Comparison of ENCODE assay signal across 22 cellular contexts in the genomic region with DNA sequence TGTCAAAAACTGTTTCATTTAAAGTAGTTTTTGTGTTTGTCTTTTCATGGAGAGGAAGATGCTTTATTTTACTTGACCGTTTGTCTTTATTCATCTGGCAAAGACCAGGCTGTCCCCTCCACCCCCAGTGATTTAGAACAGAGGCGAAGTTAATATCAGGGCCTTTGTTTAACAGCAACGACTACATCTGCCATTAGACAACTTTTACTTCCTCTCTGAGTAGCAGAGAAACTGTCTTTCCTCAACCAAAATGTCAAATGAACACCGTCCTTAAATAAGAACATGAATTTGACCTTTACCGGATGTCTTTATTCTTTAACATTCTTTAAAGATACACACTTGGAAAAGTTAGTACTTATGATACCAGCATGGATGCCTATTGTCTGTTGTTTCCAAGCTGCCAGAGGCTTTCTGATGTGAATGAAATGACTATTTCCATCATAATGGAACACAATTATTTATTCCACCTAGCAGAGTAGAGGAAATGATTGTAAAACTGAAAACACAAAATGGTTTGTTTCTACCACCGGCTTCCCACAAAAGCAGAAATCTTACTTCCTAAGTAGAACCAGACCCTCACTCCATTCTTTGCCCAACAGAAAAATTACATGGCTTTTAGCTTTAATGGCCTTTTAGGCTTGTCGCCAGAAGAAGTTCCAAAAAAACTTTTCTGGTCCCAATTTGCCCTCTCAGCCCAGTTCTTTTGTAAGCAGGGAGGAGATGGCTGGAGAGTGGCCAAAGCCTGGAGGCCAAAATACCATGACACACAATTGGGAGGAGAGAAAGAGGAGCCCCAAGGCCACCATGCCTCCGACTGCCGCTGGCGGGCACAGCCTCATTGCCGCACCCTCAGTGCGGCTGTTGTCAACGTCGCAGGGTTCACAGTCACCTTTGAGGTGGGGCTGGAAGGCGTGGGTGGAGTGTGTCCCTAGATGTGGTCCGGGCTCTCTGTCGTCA.
DNase-seq lines count a peak whose midpoint lies in the region; ATAC-seq and TF ChIP-seq lines count a peak whose summit lies in the region.
"Had no signal": no experiment of that assay in that cellular context is flagged by ENCODE, and none has a peak within 500 bp of the region (broad histone marks: within the 10 kb centered on the region; RNA-seq: fewer than 3 reads in every experiment).

No MANE protein-coding gene starts in this region.

- peaks cover 33% of the 10 kb centered on the region for H3K4me1 Mint-ChIP-seq in GM23338
- peaks cover 42% of the 10 kb centered on the region for H3K4me1 Mint-ChIP-seq in neural crest cell
- H3K4me1 Mint-ChIP-seq in activated naive CD4-positive, alpha-beta T cell treated with anti-CD3 and anti-CD28 coated beads, Interleukin-2, amount 10 ng/mL, durations not matched to agents 7 days and 5 days = no peaks in the 10 kb centered on the region
- H3K4me1 Mint-ChIP-seq: CD14-positive monocyte had no signal

- in situ Hi-C loops in mammary epithelial cell (cut with MboI; ENCODE audit: low sequenced_read_pairs in 2 of 2) = no loop called here

- H2AFZ ChIP-seq in GM23338 = peak overlapping the region; percentile 74
- H2AFZ ChIP-seq in mammary epithelial cell (ENCODE audit: low read depth, low read length) = peak overlapping the region; percentile 6

- ATAC-seq in GM23338 (peak; percentile 62), HG03108 (IDR thresholded peaks at IDR 0.05; ENCODE audit: unreplicated experiment) (no peak), HG02840 (IDR thresholded peaks at IDR 0.05; ENCODE audit: low FRiP score, unreplicated experiment) (no peak)
- ATAC-seq: heart left ventricle, Right ventricle myocardium inferior had no signal

- H3K79me2 ChIP-seq in GM23338 (replicated peaks; ENCODE audit: insufficient read depth) (no peaks in the 10 kb centered on the region), mammary epithelial cell (ENCODE audit: insufficient read depth, low read length) (no peaks in the 10 kb centered on the region)

- intact Hi-C loops in mammary epithelial cell (cut with micrococcal nuclease) = no loop called here

- H3K9me3 ChIP-seq in mammary epithelial cell (replicated peaks; ENCODE audit: insufficient read depth, low read length) = no peaks in the 10 kb centered on the region
- H3K9me3 ChIP-seq: thoracic aorta had no signal

- 27% methylated on average over 17 of the region's 17 CpGs for WGBS in mammary epithelial cell (ENCODE audit: low coverage, missing lambda C conversion rate)

- H3K4me2 ChIP-seq in GM23338 = peak overlapping the region; percentile 35; the same call in 1 of the 2 replicates
- peak overlapping the region; percentile 40 for H3K4me2 ChIP-seq in mammary epithelial cell (ENCODE audit: insufficient read depth, low read depth, low read length)

- no TSS peak for BruUV-seq in mammary epithelial cell (replicated peaks; lab: Mats Ljungman, UMichigan)

- H3K36me3 ChIP-seq in BJ (ENCODE audit: control insufficient read depth, insufficient read depth, low read length) = no peaks in the 10 kb centered on the region
- no peaks in the 10 kb centered on the region; the same call in 1 of the 2 replicates for H3K36me3 ChIP-seq in GM23338 (ENCODE audit: insufficient read depth)
- no peaks in the 10 kb centered on the region for H3K36me3 ChIP-seq in mammary epithelial cell (ENCODE audit: insufficient read depth, low read length)
- H3K36me3 ChIP-seq: heart left ventricle, thoracic aorta had no signal

- H3K9me2 ChIP-seq in GM23338 (ENCODE audit: insufficient read depth) = peaks cover 10% of the 10 kb centered on the region

- no peaks in the 10 kb centered on the region for H3F3A ChIP-seq in GM23338 (replicated peaks; ENCODE audit: low read depth)

- H3K27ac Mint-ChIP-seq in GM23338 (peak overlapping the region; percentile 83; the same call in 1 of the 2 replicates), neural crest cell (ENCODE audit: unreplicated experiment) (peak overlapping the region; percentile 68)
- H3K27ac Mint-ChIP-seq in activated naive CD4-positive, alpha-beta T cell treated with anti-CD3 and anti-CD28 coated beads, Interleukin-2, amount 10 ng/mL, durations not matched to agents 7 days and 5 days = no peak overlapping the region
- H3K27ac Mint-ChIP-seq: activated naive CD4-positive, alpha-beta T cell treated with anti-CD3 and anti-CD28 coated beads for 36 hours; CD14-positive monocyte had no signal

- H3K4me3 ChIP-seq in BJ (ENCODE audit: low read depth, low read length) (no peak overlapping the region), GM23338 (no peak overlapping the region), mammary epithelial cell (replicated peaks in 1 of 3; ENCODE audit: insufficient read depth in 1 of 3, low read depth in 2 of 3, low read length in 3 of 3) (no peak overlapping the region)
- H3K4me3 ChIP-seq: coronary artery, heart left ventricle, thoracic aorta had no signal

- H3K9me3 Mint-ChIP-seq in GM23338 (peaks cover 35% of the 10 kb centered on the region), neural crest cell (peaks cover 14% of the 10 kb centered on the region)
- H3K9me3 Mint-ChIP-seq in activated naive CD4-positive, alpha-beta T cell treated with anti-CD3 and anti-CD28 coated beads, Interleukin-2, amount 10 ng/mL, durations not matched to agents 7 days and 5 days = peaks cover 4% of the 10 kb centered on the region

- DNase-seq in BJ (ENCODE audit: low read depth) (peak; percentile 42), GM23338 (ENCODE audit: low spot score) (no peak), mammary epithelial cell (peak; percentile 20), neural crest cell (ENCODE audit: low read depth, low spot score) (no peak)
- DNase-seq in activated naive CD4-positive, alpha-beta T cell treated with anti-CD3 and anti-CD28 coated beads, Interleukin-2, amount 10 ng/mL, durations not matched to agents 7 days and 5 days = no peak
- DNase-seq: activated CD4-positive, CD25-positive, alpha-beta regulatory T cell; activated naive CD4-positive, alpha-beta T cell treated with anti-CD3 and anti-CD28 coated beads for 36 hours; DMS79 treated with DMSO at 0.1 percent for 48 hours; heart left ventricle; Karpas-422; NCI-H1417 treated with DMSO at 0.1 percent for 48 hours; NCI-H2227 treated with DMSO at 0.1 percent for 48 hours; NK-92 treated with Interleukin-12 subunit alpha and Interleukin-12 subunit beta, amount 100 ng/mL, for 24 hours; right cardiac atrium; stimulated activated CD4-positive, alpha-beta T cell treated with anti-CD3 and anti-CD28 coated beads, Interleukin-1b, Interleukin-23, amount 100 ng/mL, for 48 hours; T-helper 2 cell had no signal

- H3K27ac ChIP-seq in GM23338 (ENCODE audit: low read depth) (no peak overlapping the region), mammary epithelial cell (ENCODE audit: insufficient read depth, low read depth, low read length) (no peak overlapping the region)
- H3K27ac ChIP-seq: coronary artery, heart left ventricle, thoracic aorta had no signal

- no peaks in the 10 kb centered on the region for H4K20me1 ChIP-seq in GM23338 (replicated peaks; ENCODE audit: insufficient read depth)
- H4K20me1 ChIP-seq in mammary epithelial cell (ENCODE audit: insufficient read depth, low read length) = no peaks in the 10 kb centered on the region

- TF ChIP-seq CTCF in BJ (IDR thresholded peaks at IDR 0.05; ENCODE audit: insufficient read depth, low read depth, low read length) (no peak), GM23338 (conservative IDR thresholded peaks at IDR 0.05; ENCODE audit: low read depth in 2 of 2) (no peak), mammary epithelial cell (conservative IDR thresholded peaks at IDR 0.05 in 1 of 2, IDR thresholded peaks at IDR 0.05 in 1 of 2; ENCODE audit: extremely low read depth in 1 of 2, insufficient read depth in 1 of 2, low read depth in 1 of 2, low read length in 2 of 2) (no peak), neural crest cell (conservative IDR thresholded peaks at IDR 0.05) (no peak)

- H3K4me1 ChIP-seq in GM23338 (ENCODE audit: insufficient read depth) (peaks cover 31% of the 10 kb centered on the region), mammary epithelial cell (ENCODE audit: insufficient read depth, low read length) (peaks cover 9% of the 10 kb centered on the region)
- H3K4me1 ChIP-seq: heart left ventricle had no signal

- H3K4me3 Mint-ChIP-seq in GM23338 (no peak overlapping the region), neural crest cell (no peak overlapping the region)
- H3K4me3 Mint-ChIP-seq in activated naive CD4-positive, alpha-beta T cell treated with anti-CD3 and anti-CD28 coated beads, Interleukin-2, amount 10 ng/mL, durations not matched to agents 7 days and 5 days = no peak overlapping the region
- H3K4me3 Mint-ChIP-seq: activated naive CD4-positive, alpha-beta T cell treated with anti-CD3 and anti-CD28 coated beads for 36 hours; CD14-positive monocyte had no signal

- dilution Hi-C loops in mammary epithelial cell (cut with HindIII; ENCODE audit: low sequenced_read_pairs) = no loop called here

- H3K27me3 ChIP-seq in BJ (ENCODE audit: control insufficient read depth, insufficient read depth, low read length) (peaks cover 2% of the 10 kb centered on the region), GM23338 (ENCODE audit: insufficient read depth) (no peaks in the 10 kb centered on the region), mammary epithelial cell (ENCODE audit: insufficient read depth, low read length) (peaks cover 6% of the 10 kb centered on the region)

- POLR2A ChIA-PET in BJ (lab: Charles Lee) = no interaction called here

- H3K36me3 Mint-ChIP-seq in GM23338 (ENCODE audit: low read depth) (peaks cover 37% of the 10 kb centered on the region), neural crest cell (ENCODE audit: low read depth) (peaks cover 5% of the 10 kb centered on the region)
- H3K36me3 Mint-ChIP-seq in activated naive CD4-positive, alpha-beta T cell treated with anti-CD3 and anti-CD28 coated beads, Interleukin-2, amount 10 ng/mL, durations not matched to agents 7 days and 5 days = no peaks in the 10 kb centered on the region
- H3K36me3 Mint-ChIP-seq: CD14-positive monocyte had no signal

- H3K27me3 Mint-ChIP-seq in GM23338 (ENCODE audit: insufficient read depth, low read depth, poor library complexity) = no peaks in the 10 kb centered on the region
- no peaks in the 10 kb centered on the region for H3K27me3 Mint-ChIP-seq in neural crest cell (ENCODE audit: low read depth)
- H3K27me3 Mint-ChIP-seq in activated naive CD4-positive, alpha-beta T cell treated with anti-CD3 and anti-CD28 coated beads, Interleukin-2, amount 10 ng/mL, durations not matched to agents 7 days and 5 days = peaks cover 3% of the 10 kb centered on the region

- no peak overlapping the region for H3K9ac ChIP-seq in mammary epithelial cell (ENCODE audit: insufficient read depth, low read length)

- CTCF ChIA-PET in BJ (lab: Yijun Ruan, JAX) = interaction anchor here (1.5 kb wide), 1 partner anchor 12 kb away, joined by 4 read pairs; no protein-coding TSS in a partner anchor
- CTCF ChIA-PET in mammary epithelial cell (lab: Charles Lee; ENCODE audit: low non-redundant PET) = no interaction called here
- CTCF ChIA-PET in activated naive CD4-positive, alpha-beta T cell treated with anti-CD3 and anti-CD28 coated beads, Interleukin-2, amount 10 ng/mL, durations not matched to agents 7 days and 5 days (lab: Charles Lee) = no interaction called here

TF ChIP-seq in GM23338, 12 proteins besides CTCF, POLR2A, EP300 and RAD21 (continues in another document):
- TF ChIP-seq CREB1 (CRISPR knock-in tag; IDR thresholded peaks at IDR 0.05; ENCODE audit: low read depth) (no peak), JUNB (IDR thresholded peaks at IDR 0.05; ENCODE audit: unreplicated experiment) (no peak), NANOG (IDR thresholded peaks at IDR 0.05; ENCODE audit: borderline replicate concordance) (no peak)

Comparison
In these comparisons a context has a peak if more than half of its experiments do, and no peak if none do; other contexts are left out.
1. DNase-seq: peak in BJ (single experiment) and mammary epithelial cell (single experiment); none in GM23338 (single experiment), neural crest cell (single experiment) and activated naive CD4-positive, alpha-beta T cell treated with anti-CD3 and anti-CD28 coated beads, Interleukin-2, amount 10 ng/mL, durations not matched to agents 7 days and 5 days (single experiment).